In genomic region chr1:151513626-151514101, GRCh38 we compare ENCODE assay signal across 10 cellular contexts. TPM values are rescaled to one million over a fixed set of nuclear protein-coding genes. Genes with fewer than 3 reads are reported as not detected.
DNase-seq lines count a peak whose midpoint lies in the region; ATAC-seq, FAIRE-seq and TF ChIP-seq lines count a peak whose summit lies in the region.
"Had no signal": no experiment of that assay in that cellular context is flagged by ENCODE, and none has a peak within 500 bp of the region (broad histone marks: within the 10 kb centered on the region; RNA-seq: fewer than 3 reads in every experiment).

No MANE protein-coding gene starts in this region.

- no TSS peak for BruUV-seq in OCI-LY7 (replicated peaks; lab: Mats Ljungman, UMichigan)

- H3K9me2 ChIP-seq in OCI-LY7 (ENCODE audit: insufficient read depth, low read length), result no peaks in the 10 kb centered on the region

- POLR2A ChIA-PET in HEK293 (lab: Yijun Ruan, JAX), result no interaction called here
- POLR2A ChIA-PET in OCI-LY7 (lab: Charles Lee), result no interaction called here

- peaks cover 16% of the 10 kb centered on the region for H3K4me1 ChIP-seq in HEK293 (ENCODE audit: control insufficient read depth, insufficient read depth, low read length)
- H3K4me1 ChIP-seq in OCI-LY7 (ENCODE audit: insufficient read depth, low read length, poor library complexity, severe bottlenecking), result peaks cover 32% of the 10 kb centered on the region
- peaks cover 16 to 50% (median 20%) of the 10 kb centered on the region in 3 donors for H3K4me1 ChIP-seq in esophagus squamous epithelium
- no peaks in the 10 kb centered on the region for H3K4me1 ChIP-seq in prostate gland (replicated peaks)

- H2AFZ ChIP-seq in OCI-LY7 (ENCODE audit: low read length), result no peak overlapping the region

- H3K36me3 ChIP-seq in HEK293 (ENCODE audit: control insufficient read depth in 2 of 2, insufficient read depth in 1 of 2, low read length in 2 of 2) (peaks cover 0 to 6% of the 10 kb centered on the region in 2 experiments; a peak in 1 of 3 replicates), OCI-LY7 (ENCODE audit: insufficient read depth, low read length) (no peaks in the 10 kb centered on the region), esophagus squamous epithelium (peaks cover 0 to 4% (median 0%) of the 10 kb centered on the region in 3 donors), prostate gland (no peaks in the 10 kb centered on the region)
- H3K36me3 ChIP-seq: brain microvascular endothelial cell had no signal

- CTCF ChIA-PET in HEK293 (lab: Yijun Ruan, JAX) (interaction anchor here (0.5 kb wide), 1 partner anchor 22 kb away, joined by 3 read pairs; no protein-coding TSS in a partner anchor), OCI-LY7 (lab: Charles Lee; ENCODE audit: unreplicated experiment) (no interaction called here)

- no peak overlapping the region for H3K4me3 ChIP-seq in HEK293 (ENCODE audit: low read depth, low read length)
- no peak overlapping the region for H3K4me3 ChIP-seq in OCI-LY7 (ENCODE audit: low read depth, low read length, poor library complexity, severe bottlenecking)
- peak overlapping the region in 1 of 4 donors; percentile 68 for H3K4me3 ChIP-seq in esophagus squamous epithelium
- peak overlapping the region in 1 of 2 donors; percentile 66 for H3K4me3 ChIP-seq in prostate gland

- intact Hi-C loops in OCI-LY7 (cut with micrococcal nuclease; ENCODE audit: unreplicated experiment), result loop anchor here (5.0 kb wide), 1 partner anchor 166 kb away; the partner anchor contains the start of gene RFX5
- intact Hi-C loops in esophagus squamous epithelium (cut with DNase I), result no loop called here
- intact Hi-C loops in prostate gland (cut with DNase I), result no loop called here

- peaks cover 0 to 6% (median 0%) of the 10 kb centered on the region in 4 donors for H3K27me3 ChIP-seq in esophagus squamous epithelium
- no peaks in the 10 kb centered on the region for H3K27me3 ChIP-seq in prostate gland (replicated peaks; ENCODE audit: insufficient read depth)
- H3K27me3 ChIP-seq: brain microvascular endothelial cell had no signal

- TF ChIP-seq POLR2A in esophagus squamous epithelium (IDR thresholded peaks at IDR 0.05) (no peak), prostate gland (IDR thresholded peaks at IDR 0.05) (peak; percentile 17)

- ATAC-seq in GM18867 (IDR thresholded peaks at IDR 0.05; ENCODE audit: unreplicated experiment), result no peak
- ATAC-seq in HG03565 (IDR thresholded peaks at IDR 0.05; ENCODE audit: unreplicated experiment), result no peak

- H3K9me3 ChIP-seq in HEK293 (ENCODE audit: control insufficient read depth, insufficient read depth, low read depth, low read length) (no peaks in the 10 kb centered on the region), OCI-LY7 (ENCODE audit: low read length) (no peaks in the 10 kb centered on the region), esophagus squamous epithelium (no peaks in the 10 kb centered on the region), prostate gland (no peaks in the 10 kb centered on the region)

- H3K79me2 ChIP-seq in OCI-LY7 (ENCODE audit: insufficient read depth, low read depth, low read length), result no peaks in the 10 kb centered on the region

- TF ChIP-seq CTCF in HEK293 (tag by site-specific recombination; IDR thresholded peaks at IDR 0.05) (no peak), OCI-LY7 (conservative IDR thresholded peaks at IDR 0.05; ENCODE audit: low read length) (no peak), esophagus squamous epithelium (IDR thresholded peaks at IDR 0.05) (no peak), prostate gland (IDR thresholded peaks at IDR 0.05) (no peak)

- DNase-seq in OCI-LY7 (ENCODE audit: low spot score), result peak; percentile 8
- DNase-seq in esophagus squamous epithelium (lab: John Stamatoyannopoulos, UW), result no peak
- peak; percentile 67 for DNase-seq in prostate gland (ENCODE audit: low spot score)
- no peak for DNase-seq in MV-4-11 (lab: John Stamatoyannopoulos, UW)
- no peak for DNase-seq in RCC 7860 (ENCODE audit: low spot score)
- DNase-seq: brain microvascular endothelial cell, naive B cell had no signal

- WGBS in esophagus squamous epithelium, 2 donors, result 55 to 71% methylated on average over 6 of the region's 6 CpGs
- 55% methylated on average over 6 of the region's 6 CpGs for WGBS in prostate gland

- peak overlapping the region; percentile 73 for H3K4me2 ChIP-seq in OCI-LY7 (ENCODE audit: low read length)

- no peak overlapping the region for H3K27ac ChIP-seq in HEK293 (ENCODE audit: extremely low read depth, low read depth, low read length)
- H3K27ac ChIP-seq in OCI-LY7 (ENCODE audit: low read depth, low read length, poor library complexity, severe bottlenecking), result no peak overlapping the region
- peak overlapping the region; percentile 70 to 83 (median 74) for H3K27ac ChIP-seq in esophagus squamous epithelium
- H3K27ac ChIP-seq in prostate gland, result peak overlapping the region; percentile 86 to 90
- H3K27ac ChIP-seq: brain microvascular endothelial cell had no signal

- FAIRE-seq in RCC 7860 (lab: Jason Lieb, UNC), result no peak

- H4K20me1 ChIP-seq in OCI-LY7 (ENCODE audit: insufficient read depth, low read length), result no peaks in the 10 kb centered on the region

TF ChIP-seq in HEK293, 187 proteins besides CTCF, POLR2A, EP300 and RAD21 (continues in another document):
- TF ChIP-seq GLIS1 (tag by site-specific recombination; IDR thresholded peaks at IDR 0.05) (no peak), ZNF843 (tag by site-specific recombination; IDR thresholded peaks at IDR 0.05) (no peak), ZNF335 (tag by site-specific recombination; conservative IDR thresholded peaks at IDR 0.05) (peak; percentile 20; the same call in 1 of the 2 replicates), SP7 (tag by site-specific recombination; IDR thresholded peaks at IDR 0.05) (peak; percentile 37; the same call in 1 of the 2 replicates), ZIC2 (tag by site-specific recombination; IDR thresholded peaks at IDR 0.05) (no peak), EGR2 (tag by site-specific recombination; IDR thresholded peaks at IDR 0.05; ENCODE audit: low read depth) (no peak), ZNF544 (tag by site-specific recombination; IDR thresholded peaks at IDR 0.05) (no peak), ZSCAN5A (tag by site-specific recombination; IDR thresholded peaks at IDR 0.05) (no peak), ZNF830 (tag by site-specific recombination; IDR thresholded peaks at IDR 0.05; ENCODE audit: low read depth) (no peak), ZNF366 (tag by site-specific recombination; conservative IDR thresholded peaks at IDR 0.05) (no peak), ZFHX2 (tag by site-specific recombination; conservative IDR thresholded peaks at IDR 0.05) (no peak), ZFP3 (tag by site-specific recombination; IDR thresholded peaks at IDR 0.05; ENCODE audit: low read depth) (no peak), ZNF639 (tag by site-specific recombination; IDR thresholded peaks at IDR 0.05) (no peak), ZSCAN4 (tag by site-specific recombination; IDR thresholded peaks at IDR 0.05) (no peak)

RNA-seq across cellular contexts. Expression of gene CGN, which starts 2.5 kb away (rescaled TPM):
- total RNA-seq in OCI-LY7 (2014; rRNA removed; shearing (Covaris generic)), result 1.7 and 2.5 TPM in 2 replicates
- total RNA-seq in OCI-LY7 (2022), result 5.5 TPM in 2 replicates
- 10 to 100 TPM in 3 of 4 donors, 1 to 10 TPM in 1; 3.3 to 26.1 (median 15.1) TPM for total RNA-seq in esophagus squamous epithelium
- 10 to 100 TPM; 23.2 to 37.5 TPM for total RNA-seq in prostate gland

RNA-seq across cellular contexts. Expression of gene TUFT1, which starts 26.4 kb away (rescaled TPM):
- 0.06 TPM in 1 of 2 replicates, not detected in the other for total RNA-seq in OCI-LY7 (2014; rRNA removed; shearing (Covaris generic))
- total RNA-seq in OCI-LY7 (2022) (0.13 TPM in 1 of 2 replicates, not detected in the other), esophagus squamous epithelium (10 to 100 TPM; 18.1 to 41.8 (median 32.8) TPM), prostate gland (10 to 100 TPM; 15.2 to 29.0 TPM)

RNA-seq across cellular contexts. Expression of gene POGZ, which starts 54.4 kb away (rescaled TPM):
- 47.7 and 72.0 TPM in 2 replicates for total RNA-seq in OCI-LY7 (2014; rRNA removed; shearing (Covaris generic))
- 118 and 130 TPM in 2 replicates for total RNA-seq in OCI-LY7 (2022)
- 10 to 100 TPM; 16.1 to 45.6 (median 30.4) TPM for total RNA-seq in esophagus squamous epithelium
- total RNA-seq in prostate gland, result 100 to 1,000 TPM in 1 of 2 donors, 10 to 100 TPM in 1; 34.5 to 126 TPM

Comparison
In these comparisons a context has a peak if more than half of its experiments do, and no peak if none do; other contexts are left out.
1. H3K27ac ChIP-seq: peak in esophagus squamous epithelium (4 of 4) and prostate gland (2 of 2); none in HEK293 (single experiment) and OCI-LY7 (single experiment).
2. DNase-seq: peak in OCI-LY7 (single experiment) and prostate gland (single experiment); none in esophagus squamous epithelium (single experiment), MV-4-11 (single experiment) and RCC 7860 (single experiment).
3. RNA of gene TUFT1, which starts 26.4 kb away (total RNA-seq): 18.1 to 41.8 TPM in esophagus squamous epithelium and 15.2 to 29.0 TPM in prostate gland; 0.06 to 0.13 TPM in OCI-LY7; every median in the first group is over 10 times any median in the second.